8 cellular contexts compared by ENCODE assay signal in the genomic region with DNA sequence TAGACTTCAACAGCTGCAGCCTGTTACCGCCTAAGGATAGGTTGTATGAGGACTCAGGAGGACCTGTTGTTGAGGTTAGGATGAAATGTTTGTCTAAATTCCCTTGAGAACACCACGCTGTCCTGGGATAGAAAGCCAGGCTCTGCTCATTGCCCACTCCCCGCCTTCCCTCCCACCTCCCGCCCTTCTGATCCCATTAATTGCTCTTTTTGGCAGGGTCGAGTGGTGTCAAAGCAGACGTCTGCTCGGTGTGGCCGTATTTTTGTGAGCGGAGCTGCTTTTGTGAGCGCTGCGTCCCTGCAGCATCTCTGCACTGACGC.
DNase-seq lines count a peak whose midpoint lies in the region; ATAC-seq, FAIRE-seq and TF ChIP-seq lines count a peak whose summit lies in the region.

No MANE protein-coding gene starts in this region.

- H3K4me3 Mint-ChIP-seq in T-helper 2 cell treated with Interferon-gamma antibody and Interleukin-4, amounts not matched to agents 5 μg/mL and 100 μg/mL, for 36 hours: peak overlapping the region; percentile 84

- no peak for TF ChIP-seq POLR2A in testis (IDR thresholded peaks at IDR 0.05)
- no peak for TF ChIP-seq POLR2A in erythroblast (IDR thresholded peaks at IDR 0.05; ENCODE audit: low read length)
- no peak for TF ChIP-seq POLR2A in GM12892 (IDR thresholded peaks at IDR 0.05; ENCODE audit: low read depth, low read length)

- no peaks in the 10 kb centered on the region for H3K36me3 Mint-ChIP-seq in T-helper 2 cell treated with Interferon-gamma antibody and Interleukin-4, amounts not matched to agents 5 μg/mL and 100 μg/mL, for 36 hours (ENCODE audit: low read depth)

- WGBS in testis, 2 donors: 1% methylated on average over 11 to 12 of the region's 12 CpGs

- H3K4me1 ChIP-seq in ascending aorta: peaks cover 0 to 8% of the 10 kb centered on the region in 2 donors
- H3K4me1 ChIP-seq in testis: peaks cover 6% of the 10 kb centered on the region

- H3K4me1 Mint-ChIP-seq in T-helper 2 cell treated with Interferon-gamma antibody and Interleukin-4, amounts not matched to agents 5 μg/mL and 100 μg/mL, for 36 hours (ENCODE audit: low read depth): peaks cover 8% of the 10 kb centered on the region

- TF ChIP-seq CTCF in ascending aorta (IDR thresholded peaks at IDR 0.05) (no peak), testis (IDR thresholded peaks at IDR 0.05) (no peak)

- intact Hi-C loops in ascending aorta (cut with DNase I) (no loop called here), left colon (cut with DNase I, micrococcal nuclease) (no loop called here), testis (cut with DNase I; ENCODE audit: low total_unique reads) (no loop called here)

- FAIRE-seq in GM12892 (lab: Jason Lieb, UNC): no peak

- H3K9me3 ChIP-seq in ascending aorta (no peaks in the 10 kb centered on the region), testis (no peaks in the 10 kb centered on the region)

- H3K27ac Mint-ChIP-seq in T-helper 2 cell treated with Interferon-gamma antibody and Interleukin-4, amounts not matched to agents 5 μg/mL and 100 μg/mL, for 36 hours: no peak overlapping the region

- no peak for DNase-seq in T-helper 2 cell treated with Interferon-gamma antibody and Interleukin-4, amounts not matched to agents 5 μg/mL and 100 μg/mL, for 36 hours (ENCODE audit: low spot score)
- DNase-seq in T-helper 2 cell (no peak), ascending aorta (ENCODE audit: low spot score in 2 of 2) (no peak), left colon (no peak), testis (no peak), erythroblast (lab: John Stamatoyannopoulos, UW) (no peak), GM12892 (ENCODE audit: insufficient read length) (no peak), G401 (ENCODE audit: low spot score) (no peak)

- peaks cover 75% of the 10 kb centered on the region for H3K27me3 Mint-ChIP-seq in T-helper 2 cell treated with Interferon-gamma antibody and Interleukin-4, amounts not matched to agents 5 μg/mL and 100 μg/mL, for 36 hours (ENCODE audit: low read depth)

- in situ Hi-C loops in G401 (cut with HindIII; ENCODE audit: low sequenced_read_pairs): no loop called here

- H3K36me3 ChIP-seq in ascending aorta (no peaks in the 10 kb centered on the region), testis (ENCODE audit: low read depth, missing control alignments) (no peaks in the 10 kb centered on the region)

- H3K9me3 Mint-ChIP-seq in T-helper 2 cell treated with Interferon-gamma antibody and Interleukin-4, amounts not matched to agents 5 μg/mL and 100 μg/mL, for 36 hours: no peaks in the 10 kb centered on the region

- H3K4me3 ChIP-seq in ascending aorta: peak overlapping the region; percentile 67 to 70
- H3K4me3 ChIP-seq in testis: peak overlapping the region; percentile 56 to 63

- no peaks in the 10 kb centered on the region for H3K27me3 ChIP-seq in ascending aorta
- H3K27me3 ChIP-seq in testis: no peaks in the 10 kb centered on the region

- peak; percentile 4 for ATAC-seq in left colon

- H3K27ac ChIP-seq in ascending aorta (peak overlapping the region; percentile 29 to 58), testis (peak overlapping the region; percentile 55 to 84)
